In genomic region chr3:186879776-186880175, GRCh38 we compare ENCODE assay signal across 1 cellular context.
TF ChIP-seq lines count a peak whose summit lies in the region.

No MANE protein-coding gene starts in this region.

TF ChIP-seq in HepG2, 621 proteins besides CTCF, POLR2A, EP300 and RAD21:
- TF ChIP-seq FOXP1 (IDR thresholded peaks at IDR 0.05) (no peak), FOXP1 (CRISPR knock-in tag; IDR thresholded peaks at IDR 0.05) (no peak), MAFF (IDR thresholded peaks at IDR 0.05; ENCODE audit: low read depth, low read length) (no peak), ZFP82 (CRISPR knock-in tag; IDR thresholded peaks at IDR 0.05; ENCODE audit: borderline replicate concordance) (no peak), TSC22D2 (CRISPR knock-in tag; IDR thresholded peaks at IDR 0.05; ENCODE audit: borderline replicate concordance) (no peak), ZNF446 (CRISPR knock-in tag; IDR thresholded peaks at IDR 0.05) (no peak), SPEN (CRISPR knock-in tag; IDR thresholded peaks at IDR 0.05; ENCODE audit: low read depth) (no peak), REXO4 (CRISPR knock-in tag; IDR thresholded peaks at IDR 0.05; ENCODE audit: borderline replicate concordance) (no peak), PHF21A (CRISPR knock-in tag; IDR thresholded peaks at IDR 0.05) (no peak), GTF3A (CRISPR knock-in tag; conservative IDR thresholded peaks at IDR 0.05) (no peak), GLMP (CRISPR knock-in tag; IDR thresholded peaks at IDR 0.05; ENCODE audit: borderline replicate concordance) (no peak), HOXA3 (CRISPR knock-in tag; IDR thresholded peaks at IDR 0.05) (no peak), RBM39 (IDR thresholded peaks at IDR 0.05; ENCODE audit: low read depth, low read length, poor library complexity, severe bottlenecking) (no peak), PREB (CRISPR knock-in tag; IDR thresholded peaks at IDR 0.05) (no peak), HBP1 (CRISPR knock-in tag; IDR thresholded peaks at IDR 0.05; ENCODE audit: low read depth) (no peak), ZNF724P (CRISPR knock-in tag; IDR thresholded peaks at IDR 0.05; ENCODE audit: borderline replicate concordance) (no peak)
